19 cellular contexts compared by ENCODE assay signal in genomic region chr15:77018796-77019475, GRCh38. TPM values are rescaled to one million over a fixed set of nuclear protein-coding genes. Genes with fewer than 3 reads are reported as not detected.
DNase-seq lines count a peak whose midpoint lies in the region; ATAC-seq, FAIRE-seq and TF ChIP-seq lines count a peak whose summit lies in the region.
"Had no signal": no experiment of that assay in that cellular context is flagged by ENCODE, and none has a peak within 500 bp of the region (broad histone marks: within the 10 kb centered on the region; RNA-seq: fewer than 3 reads in every experiment).

No MANE protein-coding gene starts in this region.

- no peak for FAIRE-seq in GM12892 (lab: Jason Lieb, UNC)
- FAIRE-seq: GM12891, pancreas had no signal

- H3K4me1 Mint-ChIP-seq in activated CD4-positive, alpha-beta T cell treated with anti-CD3 and anti-CD28 coated beads, Interleukin-2, amount 10 ng/mL, durations not matched to agents 7 days and 5 days: peaks cover 91% of the 10 kb centered on the region
- peaks cover 97% of the 10 kb centered on the region for H3K4me1 Mint-ChIP-seq in activated naive CD8-positive, alpha-beta T cell treated with anti-CD3 and anti-CD28 coated beads, Interleukin-2, amount 50 U/mL, for 24 hours

- H2BK120ac ChIP-seq in IMR-90 (ENCODE audit: low read depth, low read length): no peak overlapping the region

- no peak overlapping the region for H3K9ac ChIP-seq in IMR-90 (ENCODE audit: low read depth, low read length)
- H3K9ac ChIP-seq: KMS-11 had no signal

- H3K36me3 ChIP-seq in IMR-90 (ENCODE audit: control insufficient read depth, insufficient read depth, low read length) (no peaks in the 10 kb centered on the region), neutrophil (peaks cover 71% of the 10 kb centered on the region)
- H3K36me3 ChIP-seq: pancreas had no signal

- 100% methylated on average over 1 of the region's 10 CpGs; no CpG with 5 or more reads in 1 of the 2 experiments for WGBS in IMR-90 (ENCODE audit: extremely low coverage in 2 of 2, insufficient read length in 1 of 2), 2 experiments

- POLR2A ChIA-PET in activated CD4-positive, alpha-beta T cell treated with anti-CD3 and anti-CD28 coated beads, Interleukin-2, amount 10 ng/mL, durations not matched to agents 7 days and 5 days (lab: Charles Lee): interaction anchor here (0.6 kb wide), 1 partner anchor 14 kb away, joined by 3 read pairs; no protein-coding TSS in a partner anchor
- POLR2A ChIA-PET in IMR-90 (lab: Charles Lee; ENCODE audit: unreplicated experiment): no interaction called here

- H3K14ac ChIP-seq in IMR-90 (replicated peaks; ENCODE audit: low read depth, low read length): no peak overlapping the region

- H2AK5ac ChIP-seq in IMR-90 (ENCODE audit: low read depth, low read length): peak overlapping the region; percentile 26; the same call in 1 of the 2 replicates

- no peaks in the 10 kb centered on the region for H4K20me1 ChIP-seq in IMR-90 (ENCODE audit: insufficient read depth, low read length)

- TF ChIP-seq POLR2A in IMR-90 (IDR thresholded peaks at IDR 0.05; ENCODE audit: low read depth, low read length) (no peak), GM12892 (IDR thresholded peaks at IDR 0.05; ENCODE audit: low read depth, low read length) (no peak)

- H4K8ac ChIP-seq in IMR-90 (ENCODE audit: low read depth in 2 of 2, low read length in 2 of 2): no peak overlapping the region

- H3K9me3 ChIP-seq in IMR-90 (ENCODE audit: control insufficient read depth, insufficient read depth, low read length) (no peaks in the 10 kb centered on the region), neutrophil (no peaks in the 10 kb centered on the region)
- H3K9me3 ChIP-seq: pancreas had no signal

- H4K5ac ChIP-seq in IMR-90 (ENCODE audit: low read depth, low read length): no peak overlapping the region

- no peak overlapping the region for H3K4me2 ChIP-seq in IMR-90 (ENCODE audit: low read depth, low read length)
- H3K4me2 ChIP-seq: KMS-11 had no signal

- H3K9me1 ChIP-seq in IMR-90 (ENCODE audit: insufficient read depth, low read length): peaks cover 14% of the 10 kb centered on the region

- no peak overlapping the region for H4K91ac ChIP-seq in IMR-90 (ENCODE audit: insufficient read depth, low read depth, low read length)

- BruUV-seq in IMR-90 (replicated peaks; lab: Mats Ljungman, UMichigan): no TSS peak

- no peak for DNase-seq in activated CD4-positive, alpha-beta T cell treated with anti-CD3 and anti-CD28 coated beads, Interleukin-2, amount 10 ng/mL, durations not matched to agents 7 days and 5 days
- no peak for DNase-seq in activated CD4-positive, alpha-beta T cell treated with anti-CD3 and anti-CD28 coated beads, Interleukin-2, amount 50 U/mL, for 48 hours
- DNase-seq in IMR-90 (no peak), pons (ENCODE audit: low spot score) (no peak), GM12892 (ENCODE audit: insufficient read length) (no peak)
- DNase-seq in activated naive CD8-positive, alpha-beta T cell treated with anti-CD3 and anti-CD28 coated beads, Interleukin-2, amount 50 U/mL, for 24 hours: no peak
- DNase-seq: caudate nucleus, kidney glomerular epithelial cell, NCI-H1105, NCI-H82 had no signal

- in situ Hi-C loops in IMR-90 (cut with MboI; ENCODE audit: low sequenced_read_pairs): no loop called here

- H3K9me3 Mint-ChIP-seq in activated CD4-positive, alpha-beta T cell treated with anti-CD3 and anti-CD28 coated beads, Interleukin-2, amount 10 ng/mL, durations not matched to agents 7 days and 5 days: no peaks in the 10 kb centered on the region
- no peaks in the 10 kb centered on the region for H3K9me3 Mint-ChIP-seq in activated naive CD8-positive, alpha-beta T cell treated with anti-CD3 and anti-CD28 coated beads, Interleukin-2, amount 50 U/mL, for 24 hours
- H3K9me3 Mint-ChIP-seq: type B pancreatic cell had no signal

- no peak for ATAC-seq in IMR-90 (ENCODE audit: low read depth)
- no peak for ATAC-seq in activated naive CD8-positive, alpha-beta T cell treated with anti-CD3 and anti-CD28 coated beads, Interleukin-2, amount 50 U/mL, for 24 hours
- no peak for ATAC-seq in GM21447 (IDR thresholded peaks at IDR 0.05; ENCODE audit: unreplicated experiment)
- ATAC-seq: Panc1, pancreas had no signal

- no peaks in the 10 kb centered on the region for H3K79me1 ChIP-seq in IMR-90 (ENCODE audit: low read depth in 1 of 2, low read length in 2 of 2)

- H3K4me3 ChIP-seq in IMR-90 (ENCODE audit: insufficient read depth, low read depth, low read length) (no peak overlapping the region), neutrophil (ENCODE audit: low read depth in 1 of 2, low read length in 1 of 2) (peak overlapping the region; percentile 10 to 15)
- H3K4me3 ChIP-seq: pancreas, SK-N-MC had no signal

- no peak overlapping the region for H2BK20ac ChIP-seq in IMR-90 (ENCODE audit: low read depth, low read length)

- peak overlapping the region; percentile 98 for H3K27ac Mint-ChIP-seq in activated CD4-positive, alpha-beta T cell treated with anti-CD3 and anti-CD28 coated beads, Interleukin-2, amount 10 ng/mL, durations not matched to agents 7 days and 5 days
- peak overlapping the region; percentile 100 for H3K27ac Mint-ChIP-seq in activated naive CD8-positive, alpha-beta T cell treated with anti-CD3 and anti-CD28 coated beads, Interleukin-2, amount 50 U/mL, for 24 hours
- H3K27ac Mint-ChIP-seq: type B pancreatic cell had no signal

- H3K18ac ChIP-seq in IMR-90 (ENCODE audit: low read depth, low read length): no peak overlapping the region

- H2BK5ac ChIP-seq in IMR-90 (ENCODE audit: low read depth, low read length, poor library complexity, severe bottlenecking): no peak overlapping the region

- H2AFZ ChIP-seq in IMR-90 (replicated peaks; ENCODE audit: low read length, poor library complexity): peak overlapping the region; percentile 80

- H3K4me3 Mint-ChIP-seq in activated CD4-positive, alpha-beta T cell treated with anti-CD3 and anti-CD28 coated beads, Interleukin-2, amount 10 ng/mL, durations not matched to agents 7 days and 5 days: no peak overlapping the region
- H3K4me3 Mint-ChIP-seq in activated naive CD8-positive, alpha-beta T cell treated with anti-CD3 and anti-CD28 coated beads, Interleukin-2, amount 50 U/mL, for 24 hours: peak overlapping the region; percentile 59
- H3K4me3 Mint-ChIP-seq: type B pancreatic cell had no signal

- intact Hi-C loops in IMR-90 (cut with micrococcal nuclease): no loop called here

- H3K36me3 Mint-ChIP-seq in activated CD4-positive, alpha-beta T cell treated with anti-CD3 and anti-CD28 coated beads, Interleukin-2, amount 10 ng/mL, durations not matched to agents 7 days and 5 days (ENCODE audit: low read depth): peaks cover 56% of the 10 kb centered on the region
- peaks cover 26% of the 10 kb centered on the region for H3K36me3 Mint-ChIP-seq in activated naive CD8-positive, alpha-beta T cell treated with anti-CD3 and anti-CD28 coated beads, Interleukin-2, amount 50 U/mL, for 24 hours (ENCODE audit: low read depth)
- H3K36me3 Mint-ChIP-seq: type B pancreatic cell had no signal

- no peaks in the 10 kb centered on the region for H3K27me3 Mint-ChIP-seq in activated CD4-positive, alpha-beta T cell treated with anti-CD3 and anti-CD28 coated beads, Interleukin-2, amount 10 ng/mL, durations not matched to agents 7 days and 5 days
- no peaks in the 10 kb centered on the region for H3K27me3 Mint-ChIP-seq in activated naive CD8-positive, alpha-beta T cell treated with anti-CD3 and anti-CD28 coated beads, Interleukin-2, amount 50 U/mL, for 24 hours

- no peak overlapping the region for H3K27ac ChIP-seq in IMR-90 (ENCODE audit: insufficient read depth, low read length)
- peak overlapping the region; percentile 94 for H3K27ac ChIP-seq in neutrophil
- H3K27ac ChIP-seq: KMS-11, pancreas, SK-N-MC had no signal

- H3K27me3 ChIP-seq in IMR-90 (ENCODE audit: control insufficient read depth, insufficient read depth, low read length) (peaks cover 8% of the 10 kb centered on the region; the same call in 1 of the 2 replicates), neutrophil (no peaks in the 10 kb centered on the region)
- H3K27me3 ChIP-seq: pancreas had no signal

- H3K4ac ChIP-seq in IMR-90 (ENCODE audit: low read depth, low read length): no peak overlapping the region

- H2AK9ac ChIP-seq in IMR-90 (replicated peaks; ENCODE audit: low read depth, low read length, poor library complexity): peak overlapping the region; percentile 44

- TF ChIP-seq CTCF in IMR-90 (conservative IDR thresholded peaks at IDR 0.05; ENCODE audit: low read depth, low read length): no peak
- TF ChIP-seq CTCF in neutrophil (IDR thresholded peaks at IDR 0.05): no peak

- CTCF ChIA-PET in activated CD4-positive, alpha-beta T cell treated with anti-CD3 and anti-CD28 coated beads, Interleukin-2, amount 10 ng/mL, durations not matched to agents 7 days and 5 days (lab: Charles Lee): interaction anchor here (1.7 kb wide), 1 partner anchor 18 kb away, joined by 3 read pairs; no protein-coding TSS in a partner anchor
- CTCF ChIA-PET in IMR-90 (lab: Yijun Ruan, JAX): no interaction called here

- H3K4me1 ChIP-seq in IMR-90 (ENCODE audit: control insufficient read depth, insufficient read depth, low read length) (peaks cover 12% of the 10 kb centered on the region), neutrophil (ENCODE audit: control insufficient read depth in 1 of 2, insufficient read depth in 1 of 2, low read depth in 1 of 2, low read length in 1 of 2) (peaks cover 82 to 89% of the 10 kb centered on the region in 2 experiments)
- H3K4me1 ChIP-seq: pancreas had no signal

- H3K23ac ChIP-seq in IMR-90 (ENCODE audit: low read depth, low read length): no peak overlapping the region

- no peak overlapping the region for H3K56ac ChIP-seq in IMR-90 (ENCODE audit: extremely low read depth, insufficient read depth, low read length)

- H2BK15ac ChIP-seq in IMR-90 (ENCODE audit: low read depth, low read length): no peak overlapping the region; the same call in 2 of the 3 replicates

- dilution Hi-C loops in IMR-90 (cut with HindIII; ENCODE audit: low sequenced_read_pairs, unreplicated experiment): no loop called here

- no peak for TF ChIP-seq RAD21 in IMR-90 (IDR thresholded peaks at IDR 0.05; ENCODE audit: low read length)

TF ChIP-seq in IMR-90, 13 proteins besides CTCF, POLR2A, EP300 and RAD21 (continues in another document):
- no peak for TF ChIP-seq CEBPB (IDR thresholded peaks at IDR 0.05; ENCODE audit: low read depth, low read length)

RNA-seq across cellular contexts. Expression of gene PSTPIP1, which starts 24.0 kb away (rescaled TPM):
- total RNA-seq in activated CD4-positive, alpha-beta T cell treated with anti-CD3 and anti-CD28 coated beads, Interleukin-2, amount 10 ng/mL, durations not matched to agents 7 days and 5 days: 100 to 1,000 TPM; 135 to 176 TPM
- total RNA-seq in IMR-90 (2012; rRNA removed): 0.36 and 0.56 TPM in 2 replicates
- polyA plus RNA-seq in IMR-90 (2012; rRNA removed): 0.83 and 1.1 TPM in 2 replicates
- polyA plus RNA-seq in IMR-90 (2012; cell fraction: cytosol; rRNA removed): 0.74 and 0.75 TPM in 2 replicates
- polyA plus RNA-seq in IMR-90 (2012; cell fraction: nucleus; rRNA removed; ENCODE audit: low replicate concordance): 1.0 and 3.2 TPM in 2 replicates
- polyA plus RNA-seq in GM12892 (2012; ENCODE audit: missing spikeins): 6.4 TPM
- total RNA-seq: G401 had no signal

RNA-seq across cellular contexts. Expression of gene TSPAN3, which starts 52.0 kb away (rescaled TPM):
- total RNA-seq in activated CD4-positive, alpha-beta T cell treated with anti-CD3 and anti-CD28 coated beads, Interleukin-2, amount 10 ng/mL, durations not matched to agents 7 days and 5 days: 10 to 100 TPM; 14.5 to 16.7 TPM
- total RNA-seq in IMR-90 (2012; rRNA removed): 255 and 295 TPM in 2 replicates
- 221 and 270 TPM in 2 replicates for polyA plus RNA-seq in IMR-90 (2012; rRNA removed)
- 200 and 257 TPM in 2 replicates for polyA plus RNA-seq in IMR-90 (2012; cell fraction: cytosol; rRNA removed)
- polyA plus RNA-seq in IMR-90 (2012; cell fraction: nucleus; rRNA removed; ENCODE audit: low replicate concordance): 60.8 and 158 TPM in 2 replicates
- polyA plus RNA-seq in GM12892 (2012; ENCODE audit: missing spikeins): 42.1 TPM

Comparison
In these comparisons a context has a peak if more than half of its experiments do, and no peak if none do; other contexts are left out.
1. RNA of gene PSTPIP1, which starts 24.0 kb away (total RNA-seq): 135 to 176 TPM in activated CD4-positive, alpha-beta T cell treated with anti-CD3 and anti-CD28 coated beads, Interleukin-2, amount 10 ng/mL, durations not matched to agents 7 days and 5 days; 0.36 to 0.56 TPM in IMR-90; every median in the first group is over 10 times any median in the second.
2. RNA of gene TSPAN3, which starts 52.0 kb away (total RNA-seq): 255 to 295 TPM in IMR-90; 14.5 to 16.7 TPM in activated CD4-positive, alpha-beta T cell treated with anti-CD3 and anti-CD28 coated beads, Interleukin-2, amount 10 ng/mL, durations not matched to agents 7 days and 5 days; every median in the first group is over 10 times any median in the second.